ENCODE assay signal across 8 cellular contexts in the genomic region with DNA sequence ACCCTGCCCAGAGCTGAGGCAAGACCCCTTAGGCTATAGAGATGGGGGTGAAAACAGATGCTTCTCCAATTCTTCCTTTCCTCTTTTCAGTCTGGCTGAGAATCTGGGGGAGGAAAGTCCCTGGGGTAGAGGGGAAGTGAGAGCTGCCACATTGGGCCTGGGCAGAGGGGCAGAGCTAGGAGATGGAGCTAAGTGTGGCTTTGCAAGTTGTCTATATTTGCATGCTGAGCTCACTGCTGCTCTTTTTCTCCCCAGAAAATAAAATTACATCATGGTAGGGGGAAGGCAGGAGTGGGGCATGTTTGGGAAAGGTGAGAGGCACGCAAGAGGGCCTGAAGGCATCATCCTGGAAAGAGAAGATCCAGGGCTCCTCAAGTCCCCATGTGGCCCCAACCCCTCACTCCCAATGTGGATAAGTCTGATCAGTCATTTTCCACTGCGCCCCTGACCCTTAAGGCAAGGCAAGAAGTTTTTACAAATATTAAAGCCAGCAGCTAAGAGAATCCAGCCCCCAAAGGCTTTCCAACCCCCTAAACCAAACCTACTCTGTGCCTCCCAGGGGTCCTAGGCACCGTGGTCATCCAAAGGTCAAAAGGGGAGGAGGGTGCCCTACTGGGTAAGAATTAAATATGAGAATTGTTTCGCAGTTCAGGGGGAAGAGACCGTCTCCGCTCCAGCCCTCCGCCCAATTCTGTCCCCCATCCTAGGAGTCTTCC. TPM values are rescaled to one million over a fixed set of nuclear protein-coding genes. Genes with fewer than 3 reads are reported as not detected.
DNase-seq lines count a peak whose midpoint lies in the region; ATAC-seq and TF ChIP-seq lines count a peak whose summit lies in the region.

No MANE protein-coding gene starts in this region.

- peak overlapping the region; percentile 80 for H3K4me3 ChIP-seq in MG63
- H3K4me3 ChIP-seq in muscle layer of duodenum (ENCODE audit: low read depth in 1 of 2, low read length in 2 of 2): peak overlapping the region; percentile 21 to 31

- no peaks in the 10 kb centered on the region for H3K9me3 Mint-ChIP-seq in MCF 10A (ENCODE audit: unreplicated experiment)

- H3K27me3 Mint-ChIP-seq in MCF 10A (ENCODE audit: insufficient read depth, unreplicated experiment): no peaks in the 10 kb centered on the region

- H3K27ac ChIP-seq in muscle layer of duodenum (ENCODE audit: low read length): peak overlapping the region; percentile 79

- TF ChIP-seq CTCF in MCF 10A (IDR thresholded peaks at IDR 0.05; ENCODE audit: unreplicated experiment): no peak

- H3K27ac Mint-ChIP-seq in MCF 10A (ENCODE audit: low read depth, unreplicated experiment): peak overlapping the region; percentile 17

- H3K4me1 Mint-ChIP-seq in MCF 10A (ENCODE audit: insufficient read depth, unreplicated experiment): peaks cover 25% of the 10 kb centered on the region

- H3K9me3 ChIP-seq in MG63 (no peaks in the 10 kb centered on the region), muscle layer of duodenum (ENCODE audit: control insufficient read depth in 1 of 2, low read length in 2 of 2) (no peaks in the 10 kb centered on the region)

- BruUV-seq in MCF 10A (replicated peaks; lab: Mats Ljungman, UMichigan): no TSS peak

- peaks cover 28 to 32% of the 10 kb centered on the region in 2 donors for H3K4me1 ChIP-seq in muscle layer of duodenum (ENCODE audit: control insufficient read depth in 1 of 2, insufficient read depth in 2 of 2, low read length in 2 of 2)

- intact Hi-C loops in MCF 10A (cut with micrococcal nuclease): loop anchor here (5.0 kb wide), 1 partner anchor 48 kb away; no protein-coding TSS in a partner anchor

- H3K4me3 Mint-ChIP-seq in MCF 10A (ENCODE audit: unreplicated experiment): peak overlapping the region; percentile 82

- peak; percentile 62 for ATAC-seq in GM21619 (IDR thresholded peaks at IDR 0.05; ENCODE audit: unreplicated experiment)

- CTCF ChIA-PET in MCF 10A (lab: Yijun Ruan, JAX): interaction anchor here (0.7 to 11.6 kb wide), 12 partner anchors 14 to 872 kb away, joined by 3 to 124 read pairs (median 5); a partner anchor contains a TSS

- POLR2A ChIA-PET in MCF 10A (lab: Yijun Ruan, JAX): interaction anchor here (0.6 to 4.7 kb wide), 8 partner anchors 13 to 130 kb away, joined by 3 to 29 read pairs (median 8); a partner anchor contains a TSS

- H3K27me3 ChIP-seq in MG63 (no peaks in the 10 kb centered on the region), muscle layer of duodenum (ENCODE audit: low read depth, low read length) (no peaks in the 10 kb centered on the region)

- H3K36me3 Mint-ChIP-seq in MCF 10A (ENCODE audit: insufficient read depth, unreplicated experiment): peaks cover 18% of the 10 kb centered on the region

- H3K36me3 ChIP-seq in MG63: peaks cover 40% of the 10 kb centered on the region
- peaks cover under 1 to 6% of the 10 kb centered on the region in 2 donors for H3K36me3 ChIP-seq in muscle layer of duodenum (ENCODE audit: control insufficient read depth in 1 of 2, insufficient read depth in 2 of 2, low read length in 2 of 2)

- DNase-seq in DMS 273 (lab: John Stamatoyannopoulos, UW; ENCODE audit: unreplicated experiment) (peak; percentile 45), DMS 273 treated with DMSO at 0.1 percent for 48 hours (lab: John Stamatoyannopoulos, UW) (no peak), MG63 (no peak), MCF 10A (ENCODE audit: unreplicated experiment) (no peak), GOT3 (lab: John Stamatoyannopoulos, UW) (no peak), NCI-H1694 (lab: John Stamatoyannopoulos, UW) (no peak)

RNA-seq across cellular contexts. Expression of a gene that starts 0.5 kb away (rescaled TPM):
- 243 and 355 TPM in 2 replicates for total RNA-seq in MG63 (2014; rRNA removed; shearing (Covaris generic); ENCODE audit: low replicate concordance)
- 183 and 198 TPM in 2 replicates for total RNA-seq in MCF 10A (2022)

RNA-seq across cellular contexts. Expression of a gene that starts 14.3 kb away (rescaled TPM):
- not detected in 2 replicates for total RNA-seq in MG63 (2014; rRNA removed; shearing (Covaris generic); ENCODE audit: low replicate concordance)
- not detected in 2 replicates for total RNA-seq in MCF 10A (2022)

RNA-seq across cellular contexts. Expression of a gene that starts 53.3 kb away (rescaled TPM):
- total RNA-seq in MG63 (2014; rRNA removed; shearing (Covaris generic); ENCODE audit: low replicate concordance): not detected in 2 replicates
- total RNA-seq in MCF 10A (2022): not detected in 2 replicates

RNA-seq across cellular contexts. Expression of a gene that starts 57.7 kb away (rescaled TPM):
- total RNA-seq in MG63 (2014; rRNA removed; shearing (Covaris generic); ENCODE audit: low replicate concordance): 46.3 and 71.9 TPM in 2 replicates
- 181 and 208 TPM in 2 replicates for total RNA-seq in MCF 10A (2022)
